Comparison of ENCODE assay signal across 8 cellular contexts in genomic region chr11:18699269-18699596, GRCh38. TPM values are rescaled to one million over a fixed set of nuclear protein-coding genes. Genes with fewer than 3 reads are reported as not detected.
DNase-seq lines count a peak whose midpoint lies in the region; ATAC-seq, FAIRE-seq and TF ChIP-seq lines count a peak whose summit lies in the region.

No MANE protein-coding gene starts in this region.

- POLR2A ChIA-PET in SK-N-SH (lab: Yijun Ruan, JAX): no interaction called here

- H3K36me3 ChIP-seq in SK-N-SH (replicated peaks in 1 of 2; ENCODE audit: control insufficient read depth in 1 of 2, insufficient read depth in 2 of 2, low read length in 1 of 2) (no peaks in the 10 kb centered on the region), adipocyte (ENCODE audit: control insufficient read depth, insufficient read depth, low read length, severe bottlenecking) (no peaks in the 10 kb centered on the region), kidney (ENCODE audit: control insufficient read depth in 1 of 2, insufficient read depth in 2 of 2, low read length in 2 of 2) (no peaks in the 10 kb centered on the region), stomach smooth muscle (ENCODE audit: control insufficient read depth in 2 of 2, insufficient read depth in 2 of 2, low read length in 2 of 2) (peaks cover 7 to 8% of the 10 kb centered on the region in 2 donors)

- WGBS in SK-N-SH (ENCODE audit: low lambda C conversion rate): 22% methylated on average over 9 of the region's 9 CpGs

- peak overlapping the region; percentile 87 for H2AFZ ChIP-seq in SK-N-SH (ENCODE audit: low read depth)

- no peak for FAIRE-seq in kidney (lab: Jason Lieb, UNC)

- H3K4me1 ChIP-seq in SK-N-SH (ENCODE audit: control insufficient read depth in 1 of 2, insufficient read depth in 2 of 2, low read depth in 1 of 2, low read length in 1 of 2) (peaks cover 0 to 14% of the 10 kb centered on the region in 2 experiments; a peak in 1 of 4 replicates), adipocyte (ENCODE audit: control insufficient read depth, insufficient read depth, low read length) (peaks cover 16% of the 10 kb centered on the region), kidney (ENCODE audit: control insufficient read depth in 1 of 2, insufficient read depth in 1 of 2, low read depth in 1 of 2, low read length in 2 of 2) (peaks cover 4 to 33% of the 10 kb centered on the region in 2 donors), stomach smooth muscle (ENCODE audit: control insufficient read depth, insufficient read depth, low read length) (peaks cover 12% of the 10 kb centered on the region)

- H3K27ac ChIP-seq in SK-N-SH (ENCODE audit: low read depth in 2 of 2, low read length in 1 of 2): no peak overlapping the region
- H3K27ac ChIP-seq in kidney (ENCODE audit: low read depth in 2 of 2, low read length in 2 of 2): peak overlapping the region; percentile 74 to 88
- no peak overlapping the region for H3K27ac ChIP-seq in stomach smooth muscle (ENCODE audit: low read length)

- peak overlapping the region; percentile 66 for H3K4me2 ChIP-seq in SK-N-SH

- no peaks in the 10 kb centered on the region for H3K27me3 ChIP-seq in SK-N-SH (ENCODE audit: insufficient read depth)
- H3K27me3 ChIP-seq in adipocyte (replicated peaks; ENCODE audit: control insufficient read depth, insufficient read depth, low read length): peaks cover 6% of the 10 kb centered on the region
- no peaks in the 10 kb centered on the region for H3K27me3 ChIP-seq in stomach smooth muscle (ENCODE audit: control insufficient read depth in 1 of 2, insufficient read depth in 2 of 2, low read length in 2 of 2)

- DNase-seq in SK-N-SH: peak; percentile 30
- no peak for DNase-seq in adipocyte (ENCODE audit: low read depth)
- no peak for DNase-seq in kidney
- DNase-seq in GM19240 (ENCODE audit: insufficient read length, low spot score): no peak
- DNase-seq in KG1 (lab: John Stamatoyannopoulos, UW): no peak

- intact Hi-C loops in kidney (cut with DNase I): no loop called here

- H3K9ac ChIP-seq in SK-N-SH: peak overlapping the region; percentile 55; the same call in 1 of the 2 replicates
- peak overlapping the region; percentile 75 for H3K9ac ChIP-seq in adipocyte (ENCODE audit: low read length)
- peak overlapping the region in 1 of 2 donors; percentile 79 for H3K9ac ChIP-seq in kidney (ENCODE audit: low read length in 2 of 2)
- peak overlapping the region; percentile 47 to 57 for H3K9ac ChIP-seq in stomach smooth muscle (ENCODE audit: low read length in 2 of 2)

- TF ChIP-seq EP300 in SK-N-SH (IDR thresholded peaks at IDR 0.05; ENCODE audit: borderline replicate concordance in 1 of 2, low read depth in 1 of 2, low read length in 1 of 2): no peak

- H3K4me3 ChIP-seq in SK-N-SH (ENCODE audit: low read depth in 2 of 2, low read length in 1 of 2): peak overlapping the region; percentile 78 to 81
- H3K4me3 ChIP-seq in adipocyte (ENCODE audit: low read length): peak overlapping the region; percentile 81
- peak overlapping the region; percentile 64 to 77 for H3K4me3 ChIP-seq in kidney (ENCODE audit: low read length in 2 of 2)
- H3K4me3 ChIP-seq in stomach smooth muscle (ENCODE audit: low read length in 2 of 2): peak overlapping the region; percentile 40 to 82

- no peaks in the 10 kb centered on the region for H3F3A ChIP-seq in SK-N-SH (replicated peaks; ENCODE audit: insufficient read depth)

- no peak for TF ChIP-seq RAD21 in SK-N-SH (IDR thresholded peaks at IDR 0.05; ENCODE audit: low read length)

- no peaks in the 10 kb centered on the region for H3K79me2 ChIP-seq in SK-N-SH (ENCODE audit: insufficient read depth)

- no peak; the same call in 2 of the 3 replicates for ATAC-seq in SK-N-SH treated with all-trans-retinoic acid at 6 μM for 48 hours
- ATAC-seq in GM19035 (IDR thresholded peaks at IDR 0.05; ENCODE audit: unreplicated experiment): no peak

- H4K20me1 ChIP-seq in SK-N-SH (ENCODE audit: insufficient read depth): no peaks in the 10 kb centered on the region

- H3K9me3 ChIP-seq in SK-N-SH (no peaks in the 10 kb centered on the region), adipocyte (ENCODE audit: control insufficient read depth, low read length) (no peaks in the 10 kb centered on the region), kidney (ENCODE audit: control insufficient read depth in 1 of 2, low read length in 2 of 2) (no peaks in the 10 kb centered on the region), stomach smooth muscle (ENCODE audit: control insufficient read depth in 2 of 2, low read length in 2 of 2) (no peaks in the 10 kb centered on the region)

- H3K9me2 ChIP-seq in SK-N-SH: no peaks in the 10 kb centered on the region

- CTCF ChIA-PET in SK-N-SH (lab: Yijun Ruan, JAX): interaction anchor here (0.8 to 2.5 kb wide), 4 partner anchors 22 to 29 kb away, joined by 3 to 9 read pairs (median 4); no protein-coding TSS in a partner anchor

- TF ChIP-seq CTCF in SK-N-SH (IDR thresholded peaks at IDR 0.05) (no peak), kidney (IDR thresholded peaks at IDR 0.05; ENCODE audit: borderline replicate concordance, extremely low read depth, insufficient read depth) (no peak)

TF ChIP-seq in SK-N-SH, 30 proteins besides CTCF, POLR2A, EP300 and RAD21:
- no peak for TF ChIP-seq NFIC (IDR thresholded peaks at IDR 0.05; ENCODE audit: borderline replicate concordance)
- TF ChIP-seq TEAD4 (IDR thresholded peaks at IDR 0.05; ENCODE audit: borderline replicate concordance, insufficient read depth): no peak
- no peak for TF ChIP-seq RFX5 (IDR thresholded peaks at IDR 0.05; ENCODE audit: low read length)
- no peak for TF ChIP-seq MAX (IDR thresholded peaks at IDR 0.05; ENCODE audit: low read depth)
TF ChIP-seq in SK-N-SH: peak in this region for 0.

TF ChIP-seq in SK-N-SH treated with all-trans-retinoic acid at 6 μM for 48 hours, 23 proteins besides CTCF, POLR2A, EP300 and RAD21 (continues in another document):
- TF ChIP-seq TSHZ2 (CRISPR knock-in tag; IDR thresholded peaks at IDR 0.05) (no peak), ZNF565 (CRISPR knock-in tag; conservative IDR thresholded peaks at IDR 0.05; ENCODE audit: low read depth) (no peak), ZFP30 (CRISPR knock-in tag; IDR thresholded peaks at IDR 0.05) (no peak), ZFP3 (CRISPR knock-in tag; IDR thresholded peaks at IDR 0.05) (no peak), ESRRG (CRISPR knock-in tag; IDR thresholded peaks at IDR 0.05) (no peak), ZC3H10 (CRISPR knock-in tag; IDR thresholded peaks at IDR 0.05) (no peak), OSR1 (CRISPR knock-in tag; IDR thresholded peaks at IDR 0.05) (no peak), PPARA (CRISPR knock-in tag; IDR thresholded peaks at IDR 0.05; ENCODE audit: borderline replicate concordance) (no peak), ISL1 (CRISPR knock-in tag; IDR thresholded peaks at IDR 0.05) (no peak), ZNF70 (CRISPR knock-in tag; IDR thresholded peaks at IDR 0.05) (no peak), TCF4 (CRISPR knock-in tag; IDR thresholded peaks at IDR 0.05; ENCODE audit: borderline replicate concordance) (no peak), CREB5 (CRISPR knock-in tag; IDR thresholded peaks at IDR 0.05; ENCODE audit: low read depth) (no peak)

RNA-seq across cellular contexts. Expression of gene TMEM86A, which starts 0.7 kb away (rescaled TPM):
- polyA plus RNA-seq in SK-N-SH (2012; rRNA removed): 1.2 TPM in 2 replicates
- 0.86 and 1.1 TPM in 2 replicates for polyA plus RNA-seq in SK-N-SH (2012; cell fraction: cytosol; rRNA removed)
- polyA plus RNA-seq in SK-N-SH (2012; cell fraction: nucleus; rRNA removed): 1.3 and 2.0 TPM in 2 replicates
- total RNA-seq in kidney: 7.4 TPM
- polyA plus RNA-seq in kidney (ENCODE audit: insufficient read depth, low read depth, low replicate concordance): 17.1 TPM

RNA-seq across cellular contexts. Expression of gene IGSF22, which starts 26.8 kb away (rescaled TPM):
- polyA plus RNA-seq in SK-N-SH (2012; rRNA removed) (0.02 and 0.10 TPM in 2 replicates), kidney (ENCODE audit: insufficient read depth, low read depth, low replicate concordance) (2.8 TPM)
- 0.01 and 0.14 TPM in 2 replicates for polyA plus RNA-seq in SK-N-SH (2012; cell fraction: cytosol; rRNA removed)
- polyA plus RNA-seq in SK-N-SH (2012; cell fraction: nucleus; rRNA removed): 0.04 and 0.18 TPM in 2 replicates
- total RNA-seq in kidney: 2.5 TPM

Comparison
In these comparisons a context has a peak if more than half of its experiments do, and no peak if none do; other contexts are left out.
1. H3K27ac ChIP-seq: peak in kidney (2 of 2); none in SK-N-SH (0 of 2) and stomach smooth muscle (single experiment).
2. Peak in every context shown above with its lines, with median percentiles within 50 percentile points of each other: H3K4me3 ChIP-seq.